Comparison of ENCODE assay signal across 17 cellular contexts in genomic region chr3:39098473-39099000, GRCh38. TPM values are rescaled to one million over a fixed set of nuclear protein-coding genes. Genes with fewer than 3 reads are reported as not detected.
A peak's percentile ranks its signal among the peaks of the same experiment; 100 is the strongest.
DNase-seq lines count a peak whose midpoint lies in the region; ATAC-seq and TF ChIP-seq lines count a peak whose summit lies in the region.
"Had no signal": no experiment of that assay in that cellular context is flagged by ENCODE, and none has a peak within 500 bp of the region (broad histone marks: within the 10 kb centered on the region; RNA-seq: fewer than 3 reads in every experiment).

No MANE protein-coding gene starts in this region.

- no peaks in the 10 kb centered on the region for H3K9me3 ChIP-seq in breast epithelium
- H3K9me3 ChIP-seq in esophagus muscularis mucosa, result no peaks in the 10 kb centered on the region
- H3K9me3 ChIP-seq in osteoblast (ENCODE audit: low read depth, low read length), result no peaks in the 10 kb centered on the region
- H3K9me3 ChIP-seq in ascending aorta, result no peaks in the 10 kb centered on the region
- H3K9me3 ChIP-seq: A549 had no signal

- H3K27me3 Mint-ChIP-seq in MCF 10A (ENCODE audit: insufficient read depth, unreplicated experiment), result no peaks in the 10 kb centered on the region

- H3K4me3 Mint-ChIP-seq in MCF 10A (ENCODE audit: unreplicated experiment), result no peak overlapping the region
- H3K4me3 Mint-ChIP-seq: CD14-positive monocyte; CD8-positive, alpha-beta T cell; GM23338 had no signal

- H3K36me3 ChIP-seq in breast epithelium (peaks cover 12% of the 10 kb centered on the region), esophagus muscularis mucosa (peaks cover 48 to 90% (median 76%) of the 10 kb centered on the region in 4 donors), osteoblast (ENCODE audit: insufficient read depth, low read length) (peaks cover 69% of the 10 kb centered on the region), ascending aorta (peaks cover 53 to 72% of the 10 kb centered on the region in 2 donors)

- DNase-seq in breast epithelium (ENCODE audit: low spot score in 2 of 2) (no peak), MCF 10A (ENCODE audit: unreplicated experiment) (no peak), esophagus muscularis mucosa (ENCODE audit: extremely low spot score) (peak; percentile 81), osteoblast (ENCODE audit: insufficient read length, low spot score, missing footprints) (peak; percentile 35), ureter (ENCODE audit: low spot score) (peak; percentile 34), ascending aorta (ENCODE audit: low spot score in 2 of 2) (no peak), SKM-1 (lab: John Stamatoyannopoulos, UW; ENCODE audit: unreplicated experiment) (no peak)
- DNase-seq: CD8-positive, alpha-beta T cell; COR-L47; DMS153; DMS79 treated with DMSO at 0.1 percent for 48 hours; EL; H7 had no signal

- H3K27me3 ChIP-seq in breast epithelium, result no peaks in the 10 kb centered on the region
- no peaks in the 10 kb centered on the region for H3K27me3 ChIP-seq in esophagus muscularis mucosa
- H3K27me3 ChIP-seq in osteoblast (ENCODE audit: insufficient read depth, low read length), result no peaks in the 10 kb centered on the region
- no peaks in the 10 kb centered on the region for H3K27me3 ChIP-seq in ascending aorta

- WGBS in esophagus muscularis mucosa, result 90% methylated on average over 2 of the region's 8 CpGs

- no TSS peak for BruUV-seq in MCF 10A (replicated peaks; lab: Mats Ljungman, UMichigan)

- H3K4me1 ChIP-seq in breast epithelium (peaks cover 0 to 10% of the 10 kb centered on the region in 2 donors), esophagus muscularis mucosa (peaks cover 16 to 43% (median 32%) of the 10 kb centered on the region in 4 donors), osteoblast (ENCODE audit: insufficient read depth, low read length) (no peaks in the 10 kb centered on the region), ascending aorta (no peaks in the 10 kb centered on the region)
- H3K4me1 ChIP-seq: A549 had no signal

- H3K4me3 ChIP-seq in breast epithelium (no peak overlapping the region), esophagus muscularis mucosa (no peak overlapping the region), osteoblast (ENCODE audit: insufficient read depth, low read length) (no peak overlapping the region), ascending aorta (no peak overlapping the region)
- H3K4me3 ChIP-seq: A549, GM23338 had no signal

- H3K27ac Mint-ChIP-seq in MCF 10A (ENCODE audit: low read depth, unreplicated experiment), result no peak overlapping the region
- H3K27ac Mint-ChIP-seq: CD8-positive, alpha-beta T cell; GM23338 had no signal

- H3K27ac ChIP-seq in breast epithelium (peak overlapping the region; percentile 20 to 89), esophagus muscularis mucosa (replicated peaks in 1 of 4) (no peak overlapping the region), osteoblast (ENCODE audit: low read depth, low read length) (no peak overlapping the region), ascending aorta (no peak overlapping the region)
- H3K27ac ChIP-seq: A549 had no signal

- no peak for TF ChIP-seq EP300 in esophagus muscularis mucosa (IDR thresholded peaks at IDR 0.05)

- peaks cover 33% of the 10 kb centered on the region for H3K79me2 ChIP-seq in osteoblast (ENCODE audit: insufficient read depth, low read length)

- peaks cover 30% of the 10 kb centered on the region for H4K20me1 ChIP-seq in osteoblast (ENCODE audit: insufficient read depth, low read length)

- H3K36me3 Mint-ChIP-seq in MCF 10A (ENCODE audit: insufficient read depth, unreplicated experiment), result peaks cover 55% of the 10 kb centered on the region

- ATAC-seq in HG03439 (IDR thresholded peaks at IDR 0.05; ENCODE audit: unreplicated experiment), result no peak
- ATAC-seq: A549; CD8-positive, alpha-beta T cell; GM23338 had no signal

- no peak overlapping the region for H3K4me2 ChIP-seq in osteoblast (ENCODE audit: insufficient read depth, low read length)
- H3K4me2 ChIP-seq: A549, GM23338 had no signal

- intact Hi-C loops in breast epithelium (cut with DNase I; ENCODE audit: low total_unique reads) (no loop called here), MCF 10A (cut with micrococcal nuclease) (no loop called here), esophagus muscularis mucosa (cut with DNase I) (no loop called here), ascending aorta (cut with DNase I) (no loop called here)

- H2AFZ ChIP-seq in osteoblast (ENCODE audit: low read length), result no peak overlapping the region
- H2AFZ ChIP-seq: GM23338 had no signal

- peaks cover 3% of the 10 kb centered on the region for H3K4me1 Mint-ChIP-seq in MCF 10A (ENCODE audit: insufficient read depth, unreplicated experiment)

- CTCF ChIA-PET in MCF 10A (lab: Yijun Ruan, JAX), result interaction anchor here (0.6 to 2.2 kb wide), 4 partner anchors 46 to 225 kb away, joined by 3 to 7 read pairs (median 3); no protein-coding TSS in a partner anchor

- no peaks in the 10 kb centered on the region for H3K9me3 Mint-ChIP-seq in MCF 10A (ENCODE audit: unreplicated experiment)
- H3K9me3 Mint-ChIP-seq: CD14-positive monocyte; CD8-positive, alpha-beta T cell; GM23338 had no signal

- TF ChIP-seq CTCF in breast epithelium (IDR thresholded peaks at IDR 0.05) (no peak), MCF 10A (IDR thresholded peaks at IDR 0.05; ENCODE audit: unreplicated experiment) (no peak), esophagus muscularis mucosa (IDR thresholded peaks at IDR 0.05) (no peak), osteoblast (IDR thresholded peaks at IDR 0.05; ENCODE audit: extremely low read depth, low read depth, low read length) (no peak), ascending aorta (IDR thresholded peaks at IDR 0.05) (no peak)

- TF ChIP-seq POLR2A in breast epithelium (IDR thresholded peaks at IDR 0.05), result no peak
- TF ChIP-seq POLR2A in esophagus muscularis mucosa (IDR thresholded peaks at IDR 0.05; ENCODE audit: low read depth), result no peak

- POLR2A ChIA-PET in MCF 10A (lab: Yijun Ruan, JAX), result no interaction called here

RNA-seq across cellular contexts. Expression of gene GORASP1, which starts 8.9 kb away (rescaled TPM):
- total RNA-seq in breast epithelium (10 to 100 TPM; 58.2 to 98.8 (median 77.3) TPM), MCF 10A (2022) (34.4 and 40.7 TPM in 2 replicates), esophagus muscularis mucosa (10 to 100 TPM; 53.7 to 88.7 (median 67.8) TPM), osteoblast (44.5 and 46.0 TPM in 2 replicates), ureter (92.2 TPM), ascending aorta (186 TPM)

RNA-seq across cellular contexts. Expression of gene TTC21A, which starts 8.9 kb away (rescaled TPM):
- total RNA-seq in breast epithelium, result 10 to 100 TPM in 2 of 3 donors, 1 to 10 TPM in 1; 5.9 to 16.1 (median 13.1) TPM
- 2.1 and 5.4 TPM in 2 replicates for total RNA-seq in MCF 10A (2022)
- 1 to 10 TPM; 1.7 to 8.6 (median 3.9) TPM for total RNA-seq in esophagus muscularis mucosa
- total RNA-seq in osteoblast, result 6.9 and 8.5 TPM in 2 replicates
- 19.7 TPM for total RNA-seq in ureter
- total RNA-seq in ascending aorta, result 0.43 TPM

RNA-seq across cellular contexts. Expression of gene WDR48, which starts 46.7 kb away (rescaled TPM):
- total RNA-seq in breast epithelium (10 to 100 TPM; 32.8 to 48.9 (median 33.8) TPM), MCF 10A (2022) (24.8 and 26.0 TPM in 2 replicates), esophagus muscularis mucosa (10 to 100 TPM; 25.9 to 40.0 (median 29.8) TPM), osteoblast (39.8 TPM in 2 replicates), ureter (58.4 TPM), ascending aorta (81.0 TPM)

RNA-seq across cellular contexts. Expression of gene SCN11A, which starts 46.8 kb away (rescaled TPM):
- under 1 TPM; 0.15 to 0.48 (median 0.33) TPM for total RNA-seq in breast epithelium
- 0.05 TPM in 1 of 2 replicates, not detected in the other for total RNA-seq in MCF 10A (2022)
- under 1 TPM; 0.34 to 0.99 (median 0.56) TPM for total RNA-seq in esophagus muscularis mucosa
- under 0.01 TPM in 1 of 2 replicates, not detected in the other for total RNA-seq in osteoblast
- 34.5 TPM for total RNA-seq in ureter
- total RNA-seq in ascending aorta, result not detected

RNA-seq across cellular contexts. Expression of gene CSRNP1, which starts 54.9 kb away (rescaled TPM):
- total RNA-seq in breast epithelium, result 100 to 1,000 TPM in 1 of 3 donors, 10 to 100 TPM in 2; 30.2 to 112 (median 59.0) TPM
- total RNA-seq in MCF 10A (2022), result 11.9 and 14.3 TPM in 2 replicates
- total RNA-seq in esophagus muscularis mucosa, result 100 to 1,000 TPM in 1 of 4 donors, 10 to 100 TPM in 3; 27.8 to 183 (median 45.4) TPM
- total RNA-seq in osteoblast, result 5.8 and 8.0 TPM in 2 replicates
- 32.1 TPM for total RNA-seq in ureter
- total RNA-seq in ascending aorta, result 176 TPM

Comparison
In these comparisons a context has a peak if more than half of its experiments do, and no peak if none do; other contexts are left out.
1. DNase-seq: peak in esophagus muscularis mucosa (single experiment), osteoblast (single experiment) and ureter (single experiment); none in breast epithelium (0 of 2), MCF 10A (single experiment), ascending aorta (0 of 2) and SKM-1 (single experiment).
2. H3K27ac ChIP-seq: peak in breast epithelium (2 of 2); none in esophagus muscularis mucosa (0 of 4), osteoblast (single experiment) and ascending aorta (0 of 2).